Comparison of ENCODE assay signal across 8 cellular contexts in the genomic region with DNA sequence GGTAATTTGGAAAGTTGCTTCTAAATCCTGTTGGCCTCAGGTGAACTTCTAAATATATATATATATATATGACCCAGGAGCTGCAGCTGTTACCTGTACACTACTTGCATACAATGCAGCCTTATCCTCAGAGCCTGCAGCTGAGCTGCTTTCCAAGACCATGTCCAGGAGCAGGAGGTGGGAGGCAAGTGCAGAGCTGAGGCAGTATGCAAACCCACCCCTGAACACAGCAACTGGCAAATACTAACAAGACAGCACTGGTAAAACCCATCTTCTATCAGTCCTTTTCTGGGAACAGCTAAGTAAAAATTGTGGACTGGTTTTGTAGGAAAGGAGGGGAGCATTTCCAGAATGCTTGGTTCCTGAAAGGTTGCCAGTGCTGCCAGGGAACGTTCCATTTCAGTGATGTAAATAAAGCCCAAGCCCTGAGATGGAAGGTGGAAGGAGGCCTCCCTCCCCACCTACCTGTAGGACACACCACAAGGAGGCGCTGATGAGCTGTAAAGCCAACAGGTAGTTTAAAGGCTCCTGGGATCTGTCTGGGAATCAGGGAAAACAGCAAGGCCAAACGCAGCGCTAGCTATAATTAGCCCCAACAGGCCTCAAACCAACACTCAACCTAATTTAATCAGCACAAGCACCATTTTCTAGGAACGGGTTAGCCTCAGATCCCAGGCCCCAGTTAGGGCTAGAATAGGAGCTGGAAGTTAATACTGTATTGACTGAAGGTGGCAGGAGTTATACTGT.
DNase-seq lines count a peak whose midpoint lies in the region; ATAC-seq and TF ChIP-seq lines count a peak whose summit lies in the region.

No MANE protein-coding gene starts in this region.

- peak; percentile 93 for TF ChIP-seq CTCF in kidney epithelial cell (IDR thresholded peaks at IDR 0.05; ENCODE audit: insufficient read depth, low read length, poor library complexity, severe bottlenecking)

- peak; percentile 79 for DNase-seq in GM04504 (ENCODE audit: low read depth)
- DNase-seq in NCI-H2227 (lab: John Stamatoyannopoulos, UW; ENCODE audit: unreplicated experiment): peak; percentile 78
- peak; percentile 59 for DNase-seq in activated CD4-positive, CD25-positive, alpha-beta regulatory T cell treated with anti-CD3 and anti-CD28 coated beads, Interleukin-2, amount 50 U/mL, for 16 hours (ENCODE audit: low read depth, low spot score)
- DNase-seq in central memory CD4-positive, alpha-beta T cell: peak; percentile 61
- peak; percentile 55 for DNase-seq in kidney epithelial cell (ENCODE audit: low read depth)
- DNase-seq in stimulated activated CD4-positive, alpha-beta T cell treated with anti-CD3 and anti-CD28 coated beads, Interleukin-2, amount 100 ng/mL, for 24 hours: peak; percentile 86 to 90

- H3K27me3 ChIP-seq in kidney epithelial cell (ENCODE audit: control insufficient read depth, insufficient read depth, low read length): no peaks in the 10 kb centered on the region

- ATAC-seq in HG02885 (IDR thresholded peaks at IDR 0.05; ENCODE audit: poor library complexity, unreplicated experiment): peak; percentile 66
- no peak for ATAC-seq in HG03039 (IDR thresholded peaks at IDR 0.05; ENCODE audit: unreplicated experiment)

- no peak overlapping the region for H3K4me3 ChIP-seq in kidney epithelial cell (ENCODE audit: low read depth, low read length)

- H3K36me3 ChIP-seq in kidney epithelial cell (ENCODE audit: control insufficient read depth, insufficient read depth, low read length): no peaks in the 10 kb centered on the region
